1 cellular context compared by ENCODE assay signal in the genomic region with DNA sequence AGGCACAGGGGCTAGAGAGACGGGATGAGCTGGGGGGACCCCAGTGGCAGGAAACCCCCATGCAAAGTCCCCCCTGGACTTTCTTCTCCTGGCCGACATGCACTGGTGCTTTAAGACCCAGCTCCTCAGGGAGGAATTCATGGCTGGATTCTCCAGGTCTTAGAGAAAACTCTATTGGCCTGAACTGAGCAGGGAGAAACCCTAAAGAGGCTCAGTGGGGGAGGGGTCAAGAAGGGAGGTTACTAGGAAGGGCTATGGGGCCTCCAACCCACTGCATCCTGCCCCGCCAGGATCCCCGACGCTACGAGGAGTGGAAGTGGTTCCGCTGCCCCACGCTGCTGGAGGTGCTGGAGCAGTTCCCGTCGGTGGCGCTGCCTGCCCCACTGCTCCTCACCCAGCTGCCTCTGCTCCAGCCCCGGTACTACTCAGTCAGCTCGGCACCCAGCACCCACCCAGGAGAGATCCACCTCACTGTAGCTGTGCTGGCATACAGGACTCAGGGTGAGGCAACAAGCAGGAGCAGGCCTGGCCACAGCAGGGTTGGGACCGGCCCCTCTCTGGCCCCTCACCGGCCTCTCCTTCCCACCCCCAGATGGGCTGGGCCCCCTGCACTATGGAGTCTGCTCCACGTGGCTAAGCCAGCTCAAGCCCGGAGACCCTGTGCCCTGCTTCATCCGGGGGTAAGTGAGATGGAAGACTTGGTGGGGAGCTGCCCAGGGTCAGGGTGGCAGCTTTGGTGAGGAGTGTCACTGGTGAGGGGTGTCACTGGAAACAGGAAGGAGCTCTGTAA.
TF ChIP-seq lines count a peak whose summit lies in the region.

No MANE protein-coding gene starts in this region.

TF ChIP-seq in K562, 482 proteins besides CTCF, POLR2A, EP300 and RAD21 (continued from another document and continues in another):
- TF ChIP-seq, protein P1, sequence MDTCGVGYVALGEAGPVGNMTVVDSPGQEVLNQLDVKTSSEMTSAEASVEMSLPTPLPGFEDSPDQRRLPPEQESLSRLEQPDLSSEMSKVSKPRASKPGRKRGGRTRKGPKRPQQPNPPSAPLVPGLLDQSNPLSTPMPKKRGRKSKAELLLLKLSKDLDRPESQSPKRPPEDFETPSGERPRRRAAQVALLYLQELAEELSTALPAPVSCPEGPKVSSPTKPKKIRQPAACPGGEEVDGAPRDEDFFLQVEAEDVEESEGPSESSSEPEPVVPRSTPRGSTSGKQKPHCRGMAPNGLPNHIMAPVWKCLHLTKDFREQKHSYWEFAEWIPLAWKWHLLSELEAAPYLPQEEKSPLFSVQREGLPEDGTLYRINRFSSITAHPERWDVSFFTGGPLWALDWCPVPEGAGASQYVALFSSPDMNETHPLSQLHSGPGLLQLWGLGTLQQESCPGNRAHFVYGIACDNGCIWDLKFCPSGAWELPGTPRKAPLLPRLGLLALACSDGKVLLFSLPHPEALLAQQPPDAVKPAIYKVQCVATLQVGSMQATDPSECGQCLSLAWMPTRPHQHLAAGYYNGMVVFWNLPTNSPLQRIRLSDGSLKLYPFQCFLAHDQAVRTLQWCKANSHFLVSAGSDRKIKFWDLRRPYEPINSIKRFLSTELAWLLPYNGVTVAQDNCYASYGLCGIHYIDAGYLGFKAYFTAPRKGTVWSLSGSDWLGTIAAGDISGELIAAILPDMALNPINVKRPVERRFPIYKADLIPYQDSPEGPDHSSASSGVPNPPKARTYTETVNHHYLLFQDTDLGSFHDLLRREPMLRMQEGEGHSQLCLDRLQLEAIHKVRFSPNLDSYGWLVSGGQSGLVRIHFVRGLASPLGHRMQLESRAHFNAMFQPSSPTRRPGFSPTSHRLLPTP (IDR thresholded peaks at IDR 0.05; ENCODE audit: borderline replicate concordance, extremely low read depth, insufficient read length) = no peak
- TF ChIP-seq E2F3 (CRISPR knock-in tag; IDR thresholded peaks at IDR 0.05) (0 out of 2 replicates have a peak, but pooled peaks have one; percentile 9), ZNF77 (CRISPR knock-in tag; IDR thresholded peaks at IDR 0.05) (no peak), MTF1 (CRISPR knock-in tag; IDR thresholded peaks at IDR 0.05; ENCODE audit: borderline replicate concordance) (no peak), ZNF668 (CRISPR knock-in tag; IDR thresholded peaks at IDR 0.05) (no peak), RBFOX2 (IDR thresholded peaks at IDR 0.05; ENCODE audit: low read depth, low read length) (peak; percentile 76), ZNF217 (CRISPR knock-in tag; IDR thresholded peaks at IDR 0.05) (no peak), ELF4 (CRISPR knock-in tag; IDR thresholded peaks at IDR 0.05) (peak; percentile 41; the same call in 1 of the 2 replicates), MYC (IDR thresholded peaks at IDR 0.05; ENCODE audit: low read depth, low read length) (peak; percentile 79), MYC (CRISPR knock-in tag; IDR thresholded peaks at IDR 0.05; ENCODE audit: borderline replicate concordance, low read depth) (0 out of 2 replicates have a peak, but pooled peaks have one; percentile 77), NR2C2 (CRISPR knock-in tag; IDR thresholded peaks at IDR 0.05) (peak; percentile 62; the same call in 1 of the 2 replicates), NR2C2 (tag; IDR thresholded peaks at IDR 0.05) (no peak), CCNT2 (IDR thresholded peaks at IDR 0.05; ENCODE audit: borderline replicate concordance, extremely low read depth, insufficient read length, low read depth, low read length) (no peak), FUS (optimal IDR thresholded peaks at IDR 0.05; ENCODE audit: low read depth, low read length) (no peak), ZBTB8A (IDR thresholded peaks at IDR 0.05; ENCODE audit: partially characterized antibody) (no peak), ZNF311 (CRISPR knock-in tag; IDR thresholded peaks at IDR 0.05) (no peak), TCF7L2 (IDR thresholded peaks at IDR 0.05; ENCODE audit: low read depth, low read length) (no peak), ETV6 (IDR thresholded peaks at IDR 0.05; ENCODE audit: borderline replicate concordance in 1 of 2, low read depth in 2 of 2, low read length in 1 of 2) (no peak), ETV6 (CRISPR knock-in tag; IDR thresholded peaks at IDR 0.05; ENCODE audit: borderline replicate concordance) (no peak), BMI1 (IDR thresholded peaks at IDR 0.05; ENCODE audit: low read length) (no peak), HMG20A (CRISPR knock-in tag; conservative IDR thresholded peaks at IDR 0.05) (no peak), TRIM28 (IDR thresholded peaks at IDR 0.05) (no peak), ETV5 (CRISPR knock-in tag; IDR thresholded peaks at IDR 0.05; ENCODE audit: low read depth) (peak; percentile 63), CHD1 (IDR thresholded peaks at IDR 0.05; ENCODE audit: low read length) (no peak), TFAM (CRISPR knock-in tag; conservative IDR thresholded peaks at IDR 0.05) (no peak), HNRNPH1 (optimal IDR thresholded peaks at IDR 0.05; ENCODE audit: low read depth, low read length) (no peak), SMARCA4 (IDR thresholded peaks at IDR 0.05) (peak; percentile 47; the same call in 1 of the 2 replicates), SRSF7 (optimal IDR thresholded peaks at IDR 0.05; ENCODE audit: low read depth, low read length) (no peak)
- TF ChIP-seq, protein P2, sequence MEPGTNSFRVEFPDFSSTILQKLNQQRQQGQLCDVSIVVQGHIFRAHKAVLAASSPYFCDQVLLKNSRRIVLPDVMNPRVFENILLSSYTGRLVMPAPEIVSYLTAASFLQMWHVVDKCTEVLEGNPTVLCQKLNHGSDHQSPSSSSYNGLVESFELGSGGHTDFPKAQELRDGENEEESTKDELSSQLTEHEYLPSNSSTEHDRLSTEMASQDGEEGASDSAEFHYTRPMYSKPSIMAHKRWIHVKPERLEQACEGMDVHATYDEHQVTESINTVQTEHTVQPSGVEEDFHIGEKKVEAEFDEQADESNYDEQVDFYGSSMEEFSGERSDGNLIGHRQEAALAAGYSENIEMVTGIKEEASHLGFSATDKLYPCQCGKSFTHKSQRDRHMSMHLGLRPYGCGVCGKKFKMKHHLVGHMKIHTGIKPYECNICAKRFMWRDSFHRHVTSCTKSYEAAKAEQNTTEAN (CRISPR knock-in tag; IDR thresholded peaks at IDR 0.05) = no peak
- TF ChIP-seq, protein P3, sequence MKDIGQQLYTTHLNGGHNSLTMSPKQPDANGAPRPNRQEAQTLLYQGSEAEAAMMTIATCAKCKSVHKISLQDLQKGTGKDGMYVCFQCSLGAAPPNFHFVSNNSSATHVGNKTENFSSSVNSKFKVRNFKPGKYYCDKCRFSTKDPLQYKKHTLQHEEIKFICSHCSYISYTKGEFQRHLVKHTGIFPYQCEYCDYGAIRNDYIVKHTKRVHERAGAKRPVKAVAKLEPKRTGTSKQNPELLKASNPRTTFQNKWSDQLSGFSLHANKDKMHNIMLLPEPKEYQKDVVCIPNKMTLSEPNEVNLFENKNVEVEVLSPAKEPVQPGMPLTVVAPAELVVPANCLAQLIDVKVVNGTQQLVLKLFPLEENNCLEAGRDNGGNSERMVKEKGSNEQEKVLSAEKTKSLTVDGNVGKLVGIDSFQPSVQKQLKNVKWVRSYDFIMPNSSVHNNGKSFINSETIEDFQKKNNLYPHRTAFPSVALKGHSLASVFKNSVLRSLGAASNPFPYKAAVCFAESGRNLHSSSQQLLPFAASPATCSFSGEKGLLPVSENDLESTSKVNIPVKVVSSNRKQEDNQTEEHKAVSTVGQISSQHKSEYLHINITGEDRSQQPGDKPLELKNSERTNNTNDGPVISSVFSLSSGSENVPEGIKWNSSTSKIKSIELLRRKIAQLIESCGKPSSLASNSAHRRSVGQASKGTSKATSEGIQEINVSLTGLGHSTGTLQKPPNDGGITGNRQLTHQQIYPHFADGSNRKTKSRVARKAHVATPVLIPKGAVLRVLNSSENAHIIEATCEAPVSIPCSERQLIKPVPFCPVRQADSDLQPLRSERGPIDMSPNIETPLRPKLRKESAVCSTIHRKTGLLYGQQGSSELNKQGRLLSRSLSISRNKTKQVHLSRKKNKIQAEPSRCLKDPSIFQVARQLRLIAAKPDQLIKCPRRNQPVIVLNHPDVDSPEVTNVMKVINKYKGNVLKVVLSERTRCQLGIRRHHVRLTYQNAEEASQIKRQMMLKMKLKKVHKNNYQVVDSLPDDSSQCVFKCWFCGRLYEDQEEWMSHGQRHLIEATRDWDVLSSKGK (CRISPR knock-in tag; IDR thresholded peaks at IDR 0.05) = no peak
- TF ChIP-seq, protein P4, sequence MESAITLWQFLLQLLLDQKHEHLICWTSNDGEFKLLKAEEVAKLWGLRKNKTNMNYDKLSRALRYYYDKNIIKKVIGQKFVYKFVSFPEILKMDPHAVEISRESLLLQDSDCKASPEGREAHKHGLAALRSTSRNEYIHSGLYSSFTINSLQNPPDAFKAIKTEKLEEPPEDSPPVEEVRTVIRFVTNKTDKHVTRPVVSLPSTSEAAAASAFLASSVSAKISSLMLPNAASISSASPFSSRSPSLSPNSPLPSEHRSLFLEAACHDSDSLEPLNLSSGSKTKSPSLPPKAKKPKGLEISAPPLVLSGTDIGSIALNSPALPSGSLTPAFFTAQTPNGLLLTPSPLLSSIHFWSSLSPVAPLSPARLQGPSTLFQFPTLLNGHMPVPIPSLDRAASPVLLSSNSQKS (CRISPR knock-in tag; IDR thresholded peaks at IDR 0.05) = no peak
- TF ChIP-seq, protein P5, sequence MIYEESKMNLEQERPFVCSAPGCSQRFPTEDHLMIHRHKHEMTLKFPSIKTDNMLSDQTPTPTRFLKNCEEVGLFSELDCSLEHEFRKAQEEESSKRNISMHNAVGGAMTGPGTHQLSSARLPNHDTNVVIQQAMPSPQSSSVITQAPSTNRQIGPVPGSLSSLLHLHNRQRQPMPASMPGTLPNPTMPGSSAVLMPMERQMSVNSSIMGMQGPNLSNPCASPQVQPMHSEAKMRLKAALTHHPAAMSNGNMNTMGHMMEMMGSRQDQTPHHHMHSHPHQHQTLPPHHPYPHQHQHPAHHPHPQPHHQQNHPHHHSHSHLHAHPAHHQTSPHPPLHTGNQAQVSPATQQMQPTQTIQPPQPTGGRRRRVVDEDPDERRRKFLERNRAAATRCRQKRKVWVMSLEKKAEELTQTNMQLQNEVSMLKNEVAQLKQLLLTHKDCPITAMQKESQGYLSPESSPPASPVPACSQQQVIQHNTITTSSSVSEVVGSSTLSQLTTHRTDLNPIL (CRISPR knock-in tag; IDR thresholded peaks at IDR 0.05) = no peak; the same call in 1 of the 2 replicates
- TF ChIP-seq, protein P6, sequence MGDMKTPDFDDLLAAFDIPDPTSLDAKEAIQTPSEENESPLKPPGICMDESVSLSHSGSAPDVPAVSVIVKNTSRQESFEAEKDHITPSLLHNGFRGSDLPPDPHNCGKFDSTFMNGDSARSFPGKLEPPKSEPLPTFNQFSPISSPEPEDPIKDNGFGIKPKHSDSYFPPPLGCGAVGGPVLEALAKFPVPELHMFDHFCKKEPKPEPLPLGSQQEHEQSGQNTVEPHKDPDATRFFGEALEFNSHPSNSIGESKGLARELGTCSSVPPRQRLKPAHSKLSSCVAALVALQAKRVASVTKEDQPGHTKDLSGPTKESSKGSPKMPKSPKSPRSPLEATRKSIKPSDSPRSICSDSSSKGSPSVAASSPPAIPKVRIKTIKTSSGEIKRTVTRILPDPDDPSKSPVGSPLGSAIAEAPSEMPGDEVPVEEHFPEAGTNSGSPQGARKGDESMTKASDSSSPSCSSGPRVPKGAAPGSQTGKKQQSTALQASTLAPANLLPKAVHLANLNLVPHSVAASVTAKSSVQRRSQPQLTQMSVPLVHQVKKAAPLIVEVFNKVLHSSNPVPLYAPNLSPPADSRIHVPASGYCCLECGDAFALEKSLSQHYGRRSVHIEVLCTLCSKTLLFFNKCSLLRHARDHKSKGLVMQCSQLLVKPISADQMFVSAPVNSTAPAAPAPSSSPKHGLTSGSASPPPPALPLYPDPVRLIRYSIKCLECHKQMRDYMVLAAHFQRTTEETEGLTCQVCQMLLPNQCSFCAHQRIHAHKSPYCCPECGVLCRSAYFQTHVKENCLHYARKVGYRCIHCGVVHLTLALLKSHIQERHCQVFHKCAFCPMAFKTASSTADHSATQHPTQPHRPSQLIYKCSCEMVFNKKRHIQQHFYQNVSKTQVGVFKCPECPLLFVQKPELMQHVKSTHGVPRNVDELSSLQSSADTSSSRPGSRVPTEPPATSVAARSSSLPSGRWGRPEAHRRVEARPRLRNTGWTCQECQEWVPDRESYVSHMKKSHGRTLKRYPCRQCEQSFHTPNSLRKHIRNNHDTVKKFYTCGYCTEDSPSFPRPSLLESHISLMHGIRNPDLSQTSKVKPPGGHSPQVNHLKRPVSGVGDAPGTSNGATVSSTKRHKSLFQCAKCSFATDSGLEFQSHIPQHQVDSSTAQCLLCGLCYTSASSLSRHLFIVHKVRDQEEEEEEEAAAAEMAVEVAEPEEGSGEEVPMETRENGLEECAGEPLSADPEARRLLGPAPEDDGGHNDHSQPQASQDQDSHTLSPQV (IDR thresholded peaks at IDR 0.05) = peak; percentile 98
- TF ChIP-seq, protein P7, sequence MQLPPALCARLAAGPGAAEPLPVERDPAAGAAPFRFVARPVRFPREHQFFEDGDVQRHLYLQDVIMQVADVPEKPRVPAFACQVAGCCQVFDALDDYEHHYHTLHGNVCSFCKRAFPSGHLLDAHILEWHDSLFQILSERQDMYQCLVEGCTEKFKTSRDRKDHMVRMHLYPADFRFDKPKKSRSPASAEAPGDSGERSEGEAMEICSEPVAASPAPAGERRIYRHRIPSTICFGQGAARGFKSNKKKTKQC (CRISPR knock-in tag; IDR thresholded peaks at IDR 0.05) = no peak
